Comparison of ENCODE assay signal across 8 cellular contexts in the genomic region with DNA sequence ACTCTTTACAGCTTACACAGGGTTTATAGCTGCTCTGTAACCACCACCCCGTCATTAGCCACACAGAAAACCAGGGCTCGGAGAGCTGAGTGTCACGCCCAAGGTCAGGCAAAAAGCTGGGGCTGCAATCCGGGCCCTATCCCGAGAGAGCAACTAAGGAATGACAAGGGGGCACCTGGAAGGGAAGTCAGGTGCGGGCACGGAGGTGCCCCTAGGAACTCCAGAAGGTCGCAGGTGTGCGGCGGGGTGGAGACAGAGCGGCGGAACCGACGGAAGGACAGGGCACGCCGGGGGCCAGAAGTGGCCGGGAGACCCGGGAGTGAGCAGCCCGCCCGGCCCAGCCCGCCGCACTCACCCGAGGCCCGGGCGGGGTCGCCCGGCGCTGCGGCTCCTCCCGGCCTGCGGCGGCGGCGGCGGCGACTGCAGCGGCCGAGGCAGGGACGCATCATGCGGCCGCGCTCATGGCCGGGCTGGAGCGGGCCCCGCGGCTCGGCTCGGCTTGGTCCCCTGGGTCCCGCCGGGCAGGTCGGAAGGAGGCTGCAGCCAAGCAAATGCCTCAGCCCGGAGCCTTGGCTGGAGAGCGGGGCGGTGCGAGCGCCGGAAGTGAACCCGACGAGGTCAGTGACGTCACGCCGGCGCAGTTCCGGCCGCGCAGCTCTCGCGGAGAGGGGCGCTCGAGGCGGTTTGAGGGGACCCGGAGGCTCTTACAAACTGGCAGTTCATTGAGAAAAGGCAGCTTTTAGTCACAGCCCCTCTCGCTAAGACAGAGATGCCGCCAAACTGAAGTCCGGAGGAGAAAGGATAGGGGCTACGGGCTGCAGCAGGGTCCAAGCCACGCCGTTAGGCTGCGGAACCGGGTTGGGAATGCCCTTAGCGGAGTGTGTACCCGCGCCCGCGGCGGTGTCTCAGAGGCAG. TPM values are rescaled to one million over a fixed set of nuclear protein-coding genes. Genes with fewer than 3 reads are reported as not detected.
DNase-seq lines count a peak whose midpoint lies in the region; ATAC-seq and TF ChIP-seq lines count a peak whose summit lies in the region.

Gene ZDHHC7 (minus strand): TSS at position 605 of the 915 bp plus-strand sequence. CDS start 20,917 bp downstream, outside the sequence.

- POLR2A ChIA-PET in Caco-2 (lab: Charles Lee): interaction anchor here (0.7 to 2.2 kb wide), 4 partner anchors 12 to 284 kb away, joined by 3 to 15 read pairs (median 8); partner anchors contain the start of gene KIAA0513

- H3K4me3 ChIP-seq in Caco-2 (ENCODE audit: low read depth, low read length): peak within 1 kb of the TSS; percentile 97
- peak within 1 kb of the TSS; percentile 96 to 97 for H3K4me3 ChIP-seq in mucosa of rectum (ENCODE audit: low read length in 2 of 2)

- H3K27ac ChIP-seq in epithelial cell of prostate: peak within 1 kb of the TSS; percentile 87
- peak within 1 kb of the TSS; percentile 97 to 98 for H3K27ac ChIP-seq in mucosa of rectum (ENCODE audit: low read depth in 2 of 2, low read length in 2 of 2)

- peak within 1 kb of the TSS; percentile 94 to 98 for H3K9ac ChIP-seq in mucosa of rectum (ENCODE audit: low read depth in 1 of 2, low read length in 2 of 2)

- TF ChIP-seq CTCF in Caco-2 (IDR thresholded peaks at IDR 0.05; ENCODE audit: insufficient read depth in 1 of 2, low read depth in 1 of 2, low read length in 1 of 2, severe bottlenecking in 1 of 2, unreplicated experiment in 1 of 2): peak in 1 of 2 experiments; percentile 9

- BruUV-seq in Caco-2 (replicated peaks; lab: Mats Ljungman, UMichigan): no TSS peak

- intact Hi-C loops in Caco-2 (cut with micrococcal nuclease; ENCODE audit: unreplicated experiment): loop anchor here (2.0 to 5.0 kb wide), 3 partner anchors 16 to 76 kb away; no protein-coding TSS in a partner anchor

- peak within 1 kb of the TSS; percentile 94 for H3K27ac Mint-ChIP-seq in Caco-2 (ENCODE audit: unreplicated experiment)

- DNase-seq in Caco-2 (peak; percentile 86 to 90), HT-29 (ENCODE audit: low spot score) (peak; percentile 89), OCI-M1 (lab: John Stamatoyannopoulos, UW) (peak; percentile 90), activated T-cell treated with anti-CD3 and anti-CD28 coated beads for 4 hours (peak; percentile 75), epithelial cell of prostate (ENCODE audit: low read depth, low spot score) (no peak)
- peak; percentile 90 for DNase-seq in stimulated activated CD8-positive, alpha-beta memory T cell treated with anti-CD3 and anti-CD28 coated beads, Interleukin-4, amount 100 ng/mL, for 48 hours

- peak within 1 kb of the TSS; percentile 100 for H3K4me3 Mint-ChIP-seq in Caco-2 (ENCODE audit: unreplicated experiment)

- peaks cover 33% of the 10 kb centered on the region for H3K4me1 ChIP-seq in Caco-2
- peaks cover 16 to 28% of the 10 kb centered on the region in 2 donors for H3K4me1 ChIP-seq in mucosa of rectum (ENCODE audit: control insufficient read depth in 2 of 2, insufficient read depth in 2 of 2, low read length in 2 of 2)

- H3K9me3 Mint-ChIP-seq in Caco-2 (ENCODE audit: unreplicated experiment): no peaks in the 10 kb centered on the region

- no peaks in the 10 kb centered on the region; the same call in 1 of the 2 replicates for H3K36me3 ChIP-seq in Caco-2 (ENCODE audit: control insufficient read depth, insufficient read depth, low read length)
- peaks cover 0 to 6% of the 10 kb centered on the region in 2 donors for H3K36me3 ChIP-seq in mucosa of rectum (ENCODE audit: control insufficient read depth in 2 of 2, insufficient read depth in 2 of 2, low read length in 2 of 2)

- CTCF ChIA-PET in Caco-2 (lab: Charles Lee): interaction anchor here (0.6 to 1.9 kb wide), 4 partner anchors 16 to 285 kb away, joined by 4 to 12 read pairs (median 6); partner anchors contain the start of gene KIAA0513

- H3K27me3 Mint-ChIP-seq in Caco-2 (ENCODE audit: insufficient read depth, unreplicated experiment): no peaks in the 10 kb centered on the region

- H3K4me1 Mint-ChIP-seq in Caco-2 (ENCODE audit: low read depth, unreplicated experiment): peaks cover 27% of the 10 kb centered on the region

- peak; percentile 82 for ATAC-seq in GM19468 (IDR thresholded peaks at IDR 0.05; ENCODE audit: extremely low read depth, unreplicated experiment)

- no peaks in the 10 kb centered on the region for H3K9me3 ChIP-seq in Caco-2
- no peaks in the 10 kb centered on the region for H3K9me3 ChIP-seq in mucosa of rectum (ENCODE audit: control insufficient read depth in 2 of 2, low read length in 2 of 2)

- H3K36me3 Mint-ChIP-seq in Caco-2 (ENCODE audit: insufficient read depth, unreplicated experiment): peaks cover 53% of the 10 kb centered on the region

- no peaks in the 10 kb centered on the region for H3K27me3 ChIP-seq in Caco-2 (replicated peaks; ENCODE audit: control insufficient read depth, insufficient read depth, low read length)
- no peaks in the 10 kb centered on the region for H3K27me3 ChIP-seq in mucosa of rectum (ENCODE audit: control insufficient read depth in 2 of 2, insufficient read depth in 2 of 2, low read length in 2 of 2)

RNA-seq across cellular contexts. Expression of gene ZDHHC7, which starts in this region (rescaled TPM):
- 82.8 and 85.7 TPM in 2 replicates for total RNA-seq in Caco-2 (2022)
- total RNA-seq in HT-29 (2014; rRNA removed; shearing (Covaris generic)): 40.1 and 40.3 TPM in 2 replicates
